ENCODE assay signal across 8 cellular contexts in genomic region chr5:138463335-138464017, GRCh38. TPM values are rescaled to one million over a fixed set of nuclear protein-coding genes. Genes with fewer than 3 reads are reported as not detected.
DNase-seq lines count a peak whose midpoint lies in the region; ATAC-seq and TF ChIP-seq lines count a peak whose summit lies in the region.

No MANE protein-coding gene starts in this region.

- POLR2A ChIA-PET in OCI-LY7 (lab: Charles Lee), result interaction anchor here (0.5 kb wide), 1 partner anchor 11 kb away, joined by 7 read pairs; no protein-coding TSS in a partner anchor

- no peak for TF ChIP-seq CTCF in OCI-LY7 (conservative IDR thresholded peaks at IDR 0.05; ENCODE audit: low read length)

- ATAC-seq in naive B cell (ENCODE audit: low read depth in 2 of 2) (no peak), HG03175 (IDR thresholded peaks at IDR 0.05; ENCODE audit: unreplicated experiment) (no peak), HG03108 (IDR thresholded peaks at IDR 0.05; ENCODE audit: unreplicated experiment) (no peak)

- H3K9me3 ChIP-seq in OCI-LY7 (ENCODE audit: low read length) (no peaks in the 10 kb centered on the region), ectodermal cell (ENCODE audit: control insufficient read depth, low read length) (no peaks in the 10 kb centered on the region)

- H3K4me2 ChIP-seq in OCI-LY7 (ENCODE audit: low read length), result peak overlapping the region; percentile 91

- H3K27ac ChIP-seq in OCI-LY7 (ENCODE audit: low read depth, low read length, poor library complexity, severe bottlenecking) (peak overlapping the region; percentile 48), ectodermal cell (ENCODE audit: insufficient read depth, low read depth, low read length, poor library complexity, severe bottlenecking) (peak overlapping the region; percentile 91)

- H3K4me1 Mint-ChIP-seq in naive B cell, result peaks cover 43 to 51% (median 45%) of the 10 kb centered on the region in 3 donors

- peaks cover 0 to 12% of the 10 kb centered on the region in 2 donors for H3K36me3 Mint-ChIP-seq in naive B cell

- DNase-seq in ELR (ENCODE audit: low read depth) (peak; percentile 36), OCI-LY7 (ENCODE audit: low spot score) (no peak), naive B cell (no peak), KBM-7 (no peak), HUDEP-2 (lab: John Stamatoyannopoulos, UW; ENCODE audit: unreplicated experiment in 76 of 76) (no peak)

- no peaks in the 10 kb centered on the region for H3K79me2 ChIP-seq in OCI-LY7 (ENCODE audit: insufficient read depth, low read depth, low read length)

- no peaks in the 10 kb centered on the region for H3K9me2 ChIP-seq in OCI-LY7 (ENCODE audit: insufficient read depth, low read length)

- H3K27me3 ChIP-seq in ectodermal cell (ENCODE audit: control insufficient read depth, insufficient read depth, low read length, poor library complexity, severe bottlenecking), result peaks cover 27% of the 10 kb centered on the region

- H4K20me1 ChIP-seq in OCI-LY7 (ENCODE audit: insufficient read depth, low read length), result no peaks in the 10 kb centered on the region

- H3K27ac Mint-ChIP-seq in naive B cell, result peak overlapping the region; percentile 39 to 98 (median 96)

- BruUV-seq in OCI-LY7 (replicated peaks; lab: Mats Ljungman, UMichigan), result no TSS peak

- peak overlapping the region; percentile 74 for H3K4me3 ChIP-seq in OCI-LY7 (ENCODE audit: low read depth, low read length, poor library complexity, severe bottlenecking)
- peak overlapping the region; percentile 80 for H3K4me3 ChIP-seq in ectodermal cell (ENCODE audit: insufficient read depth, low read depth, low read length)

- WGBS in ectodermal cell, 2 experiments, result 26 to 27% methylated on average over 19 to 23 of the region's 23 CpGs

- intact Hi-C loops in OCI-LY7 (cut with micrococcal nuclease; ENCODE audit: unreplicated experiment), result loop anchor here (1.0 kb wide), 3 partner anchors 29 to 80 kb away; partner anchors contain the start of gene ETF1

- H3K9me3 Mint-ChIP-seq in naive B cell, result no peaks in the 10 kb centered on the region

- CTCF ChIA-PET in OCI-LY7 (lab: Charles Lee; ENCODE audit: unreplicated experiment), result interaction anchor here (0.6 kb wide), 1 partner anchor 9 kb away, joined by 3 read pairs; no protein-coding TSS in a partner anchor

- peak overlapping the region; percentile 93; the same call in 1 of the 2 replicates for H2AFZ ChIP-seq in OCI-LY7 (ENCODE audit: low read length)

- in situ Hi-C loops in KBM-7 (cut with MboI; ENCODE audit: low pct_unique_long_range_greater_than_20kb, low sequenced_read_pairs), result no loop called here

- H3K4me3 Mint-ChIP-seq in naive B cell, result peak overlapping the region; percentile 86 to 95 (median 91)

- H3K4me1 ChIP-seq in OCI-LY7 (ENCODE audit: insufficient read depth, low read length, poor library complexity, severe bottlenecking) (peaks cover 39% of the 10 kb centered on the region), ectodermal cell (ENCODE audit: control insufficient read depth, insufficient read depth, low read length) (peaks cover 10% of the 10 kb centered on the region)

- no peaks in the 10 kb centered on the region for H3K27me3 Mint-ChIP-seq in naive B cell

- H3K36me3 ChIP-seq in OCI-LY7 (ENCODE audit: insufficient read depth, low read length), result no peaks in the 10 kb centered on the region
- H3K36me3 ChIP-seq in ectodermal cell (ENCODE audit: control insufficient read depth, insufficient read depth, low read length), result peaks cover 11% of the 10 kb centered on the region

RNA-seq across cellular contexts. Expression of gene EGR1, which starts 1.8 kb away (rescaled TPM):
- total RNA-seq in OCI-LY7 (2014; rRNA removed; shearing (Covaris generic)), result 0.10 and 0.13 TPM in 2 replicates
- total RNA-seq in OCI-LY7 (2022), result 0.79 and 1.1 TPM in 2 replicates
- polyA plus RNA-seq in ectodermal cell (2013, experiment 1 of 4), result 123 TPM
- polyA plus RNA-seq in ectodermal cell (2013, experiment 2 of 4), result 99.3 TPM
- polyA plus RNA-seq in ectodermal cell (2013, experiment 3 of 4), result 62.4 TPM
- 48.8 TPM for polyA plus RNA-seq in ectodermal cell (2013, experiment 4 of 4)
- polyA plus RNA-seq in naive B cell (ENCODE audit: low read depth in 6 of 6), result 100 to 1,000 TPM in 2 of 6 donors, 10 to 100 TPM in 3, 1 to 10 TPM in 1; 7.0 to 125 (median 41.8) TPM

RNA-seq across cellular contexts. Expression of gene REEP2, which starts 24.6 kb away (rescaled TPM):
- total RNA-seq in OCI-LY7 (2014; rRNA removed; shearing (Covaris generic)), result 3.9 and 5.4 TPM in 2 replicates
- total RNA-seq in OCI-LY7 (2022), result 5.1 and 6.5 TPM in 2 replicates
- 82.5 TPM for polyA plus RNA-seq in ectodermal cell (2013, experiment 1 of 4)
- polyA plus RNA-seq in ectodermal cell (2013, experiment 2 of 4), result 87.1 TPM
- polyA plus RNA-seq in ectodermal cell (2013, experiment 3 of 4), result 72.6 TPM
- polyA plus RNA-seq in ectodermal cell (2013, experiment 4 of 4), result 70.1 TPM
- polyA plus RNA-seq in naive B cell (ENCODE audit: low read depth in 6 of 6), result not detected
